ENCODE assay signal across 8 cellular contexts in the genomic region with DNA sequence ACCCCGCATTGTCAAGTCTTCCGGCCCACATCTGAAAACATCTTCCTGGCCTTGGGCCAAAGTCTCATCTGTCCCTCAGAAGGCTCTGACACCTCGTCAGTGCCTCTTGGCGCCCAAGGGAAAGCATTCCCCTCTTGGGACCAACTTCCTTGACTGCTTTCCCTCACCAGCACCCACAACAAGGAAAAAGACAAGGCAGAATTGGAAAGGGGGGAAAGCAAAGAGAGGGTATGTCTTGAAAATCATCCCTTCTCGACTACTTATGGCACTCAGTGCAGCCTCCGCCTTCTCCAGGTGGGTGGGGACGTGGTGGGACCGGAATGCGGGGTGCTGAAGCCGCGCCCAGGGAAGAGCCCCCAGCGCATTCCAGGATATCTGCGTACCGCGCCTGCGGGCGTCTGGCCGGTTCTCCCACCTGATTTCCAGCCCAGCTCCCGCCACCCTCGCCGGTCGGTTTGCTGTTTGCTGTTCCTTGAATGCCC. TPM values are rescaled to one million over a fixed set of nuclear protein-coding genes. Genes with fewer than 3 reads are reported as not detected.
DNase-seq lines count a peak whose midpoint lies in the region; ATAC-seq lines count a peak whose summit lies in the region.

No MANE protein-coding gene starts in this region.

- peaks cover 16% of the 10 kb centered on the region for H3K36me3 Mint-ChIP-seq in activated naive CD8-positive, alpha-beta T cell treated with anti-CD3 and anti-CD28 coated beads, Interleukin-2, amount 50 U/mL, for 24 hours (ENCODE audit: low read depth)

- H3K4me3 Mint-ChIP-seq in activated naive CD8-positive, alpha-beta T cell treated with anti-CD3 and anti-CD28 coated beads, Interleukin-2, amount 50 U/mL, for 24 hours: peak overlapping the region; percentile 89

- peaks cover 12% of the 10 kb centered on the region for H3K4me1 ChIP-seq in iPS-15b (ENCODE audit: control insufficient read depth, insufficient read depth, low read length)
- peaks cover 45% of the 10 kb centered on the region for H3K4me1 ChIP-seq in skeletal muscle satellite cell (ENCODE audit: control insufficient read depth, insufficient read depth, low read length)

- H3K4me1 Mint-ChIP-seq in activated naive CD8-positive, alpha-beta T cell treated with anti-CD3 and anti-CD28 coated beads, Interleukin-2, amount 50 U/mL, for 24 hours: peaks cover 64% of the 10 kb centered on the region

- no peaks in the 10 kb centered on the region for H3K9me3 ChIP-seq in iPS-15b (ENCODE audit: control insufficient read depth, insufficient read depth, low read length)
- H3K9me3 ChIP-seq in skeletal muscle satellite cell (replicated peaks; ENCODE audit: low read length): no peaks in the 10 kb centered on the region

- H3K27me3 Mint-ChIP-seq in activated naive CD8-positive, alpha-beta T cell treated with anti-CD3 and anti-CD28 coated beads, Interleukin-2, amount 50 U/mL, for 24 hours: no peaks in the 10 kb centered on the region

- H3K9ac ChIP-seq in iPS-15b (ENCODE audit: low read depth, low read length) (peak overlapping the region; percentile 55), skeletal muscle satellite cell (ENCODE audit: low read depth, low read length) (peak overlapping the region; percentile 92)

- peak; percentile 85 to 93 for DNase-seq in NCI-H526 (lab: John Stamatoyannopoulos, UW)
- DNase-seq in NCI-H526 treated with DMSO at 0.1 percent for 48 hours (lab: John Stamatoyannopoulos, UW): no peak
- DNase-seq in Jurkat, Clone E6-1 (ENCODE audit: low read depth, low spot score): no peak
- DNase-seq in activated naive CD8-positive, alpha-beta T cell treated with anti-CD3 and anti-CD28 coated beads, Interleukin-2, amount 50 U/mL, for 24 hours: no peak

- peak overlapping the region; percentile 93 for H3K4me2 ChIP-seq in skeletal muscle satellite cell (ENCODE audit: low read length)

- no peak for ATAC-seq in activated naive CD8-positive, alpha-beta T cell treated with anti-CD3 and anti-CD28 coated beads, Interleukin-2, amount 50 U/mL, for 24 hours
- ATAC-seq in HG03378 (IDR thresholded peaks at IDR 0.05; ENCODE audit: unreplicated experiment) (no peak), GM18867 (IDR thresholded peaks at IDR 0.05; ENCODE audit: unreplicated experiment) (no peak)

- H3K27me3 ChIP-seq in iPS-15b (ENCODE audit: control insufficient read depth, insufficient read depth, low read length) (no peaks in the 10 kb centered on the region), skeletal muscle satellite cell (ENCODE audit: control insufficient read depth, insufficient read depth, low read length) (no peaks in the 10 kb centered on the region)

- H3K36me3 ChIP-seq in iPS-15b (ENCODE audit: control insufficient read depth, insufficient read depth, low read length) (peaks cover 12% of the 10 kb centered on the region), skeletal muscle satellite cell (ENCODE audit: insufficient read depth, low read length) (peaks cover 11% of the 10 kb centered on the region)

- no peaks in the 10 kb centered on the region for H3K9me3 Mint-ChIP-seq in activated naive CD8-positive, alpha-beta T cell treated with anti-CD3 and anti-CD28 coated beads, Interleukin-2, amount 50 U/mL, for 24 hours

- H3K27ac Mint-ChIP-seq in activated naive CD8-positive, alpha-beta T cell treated with anti-CD3 and anti-CD28 coated beads, Interleukin-2, amount 50 U/mL, for 24 hours: peak overlapping the region; percentile 94

- H3K4me3 ChIP-seq in Jurkat, Clone E6-1 (ENCODE audit: low read length): peak overlapping the region; percentile 85
- peak overlapping the region; percentile 98 for H3K4me3 ChIP-seq in iPS-15b (ENCODE audit: low read depth, low read length)
- H3K4me3 ChIP-seq in skeletal muscle satellite cell (ENCODE audit: low read length): peak overlapping the region; percentile 89

RNA-seq across cellular contexts. Expression of a gene that starts 0.6 kb away (rescaled TPM):
- polyA plus RNA-seq in Jurkat, Clone E6-1 (2012; ENCODE audit: insufficient read depth, insufficient read length): 53.9 TPM
- total RNA-seq in skeletal muscle satellite cell (2012; rRNA removed): 68.4 and 71.9 TPM in 2 replicates

RNA-seq across cellular contexts. Expression of a gene that starts 3.8 kb away (rescaled TPM):
- 26.4 TPM for polyA plus RNA-seq in Jurkat, Clone E6-1 (2012; ENCODE audit: insufficient read depth, insufficient read length)
- total RNA-seq in skeletal muscle satellite cell (2012; rRNA removed): 5.0 and 7.1 TPM in 2 replicates

RNA-seq across cellular contexts. Expression of a gene that starts 5.5 kb away (rescaled TPM):
- polyA plus RNA-seq in Jurkat, Clone E6-1 (2012; ENCODE audit: insufficient read depth, insufficient read length): 43.1 TPM
- 4.6 and 5.2 TPM in 2 replicates for total RNA-seq in skeletal muscle satellite cell (2012; rRNA removed)

RNA-seq across cellular contexts. Expression of a gene that starts 13.6 kb away (rescaled TPM):
- 201 TPM for polyA plus RNA-seq in Jurkat, Clone E6-1 (2012; ENCODE audit: insufficient read depth, insufficient read length)
- total RNA-seq in skeletal muscle satellite cell (2012; rRNA removed): 79.9 and 123 TPM in 2 replicates

RNA-seq across cellular contexts. Expression of a gene that starts 17.4 kb away (rescaled TPM):
- polyA plus RNA-seq in Jurkat, Clone E6-1 (2012; ENCODE audit: insufficient read depth, insufficient read length): 55.1 TPM
- total RNA-seq in skeletal muscle satellite cell (2012; rRNA removed): 15.2 and 16.2 TPM in 2 replicates

Comparison
In these comparisons a context has a peak if more than half of its experiments do, and no peak if none do; other contexts are left out.
1. DNase-seq: peak in NCI-H526 (2 of 2); none in NCI-H526 treated with DMSO at 0.1 percent for 48 hours (single experiment), Jurkat, Clone E6-1 (single experiment) and activated naive CD8-positive, alpha-beta T cell treated with anti-CD3 and anti-CD28 coated beads, Interleukin-2, amount 50 U/mL, for 24 hours (single experiment).
2. Peak in every context shown above with its lines, with median percentiles within 50 percentile points of each other: H3K4me3 ChIP-seq.